Comparison of ENCODE assay signal across 28 cellular contexts in the genomic region with DNA sequence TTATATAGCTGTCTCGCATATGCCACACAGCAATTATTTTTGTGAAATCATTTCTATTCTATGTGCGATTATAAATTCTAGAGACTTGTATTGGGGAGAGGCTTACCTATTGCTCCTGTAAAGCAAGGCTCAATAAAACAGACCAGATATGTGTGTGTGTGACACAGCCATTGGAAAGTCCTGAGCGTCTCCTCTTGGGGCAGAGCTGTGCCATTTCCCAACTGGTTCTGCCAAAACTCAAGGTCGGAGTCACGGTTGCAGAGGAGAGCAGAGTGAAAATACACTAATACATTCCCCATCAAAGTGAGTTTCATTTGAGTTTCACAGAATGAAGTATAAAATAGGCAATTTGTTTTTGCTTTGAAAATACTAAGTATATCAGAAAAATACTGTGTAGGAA.
"Had no signal": no experiment of that assay in that cellular context is flagged by ENCODE, and none has a peak within 500 bp of the region (broad histone marks: within the 10 kb centered on the region; RNA-seq: fewer than 3 reads in every experiment).

No MANE protein-coding gene starts in this region.

- H3K36me3 ChIP-seq: esophagus squamous epithelium, gastrocnemius medialis, heart right ventricle, left lung, lower lobe of right lung had no signal

- H3K27ac Mint-ChIP-seq: mesothelial cell of epicardium; naive B cell; naive thymus-derived CD8-positive, alpha-beta T cell had no signal

- DNase-seq: dermis blood vessel endothelial cell; dorsolateral prefrontal cortex; effector CD4-positive, alpha-beta T cell; effector memory CD4-positive, alpha-beta T cell; erythroblast; esophagus squamous epithelium; foreskin fibroblast; foreskin melanocyte; gastrocnemius medialis; glutamatergic neuron; head of caudate nucleus; heart right ventricle; hippocampal formation; left cardiac atrium; left lung; left ventricle myocardium superior; lower lobe of right lung; mesenchymal stem cell; mucosa of descending colon; naive B cell; naive thymus-derived CD8-positive, alpha-beta T cell had no signal

- H3K27ac ChIP-seq: coronary artery, dorsolateral prefrontal cortex, epithelial cell of prostate, esophagus squamous epithelium, gastrocnemius medialis, heart right ventricle, left lung, lower lobe of right lung had no signal

- H3K9me3 ChIP-seq: esophagus squamous epithelium, gastrocnemius medialis, heart right ventricle, left lung, lower lobe of right lung, mucosa of descending colon had no signal

- H3K36me3 Mint-ChIP-seq: mesothelial cell of epicardium; naive B cell; naive thymus-derived CD8-positive, alpha-beta T cell had no signal

- H3K4me3 Mint-ChIP-seq: mesothelial cell of epicardium; naive B cell; naive thymus-derived CD8-positive, alpha-beta T cell had no signal

- FAIRE-seq: endometrium, islet of Langerhans, keratinocyte had no signal

- H3K4me3 ChIP-seq: coronary artery, dorsolateral prefrontal cortex, esophagus squamous epithelium, gastrocnemius medialis, heart right ventricle, left lung, lower lobe of right lung, mucosa of descending colon had no signal

- H3K27me3 Mint-ChIP-seq: naive B cell; naive thymus-derived CD8-positive, alpha-beta T cell had no signal

- H3K4me1 Mint-ChIP-seq: naive B cell; naive thymus-derived CD8-positive, alpha-beta T cell had no signal

- H3K4me1 ChIP-seq: esophagus squamous epithelium, gastrocnemius medialis, heart right ventricle, left lung, lower lobe of right lung had no signal

- H3K27me3 ChIP-seq: dorsolateral prefrontal cortex, esophagus squamous epithelium, gastrocnemius medialis, heart right ventricle, left lung had no signal

- ATAC-seq: esophagus mucosa; gastrocnemius medialis; heart right ventricle; left cardiac atrium; left lung; left ventricle myocardium superior; lower lobe of right lung; mucosa of descending colon; naive thymus-derived CD8-positive, alpha-beta T cell had no signal

- H3K9me3 Mint-ChIP-seq: mesothelial cell of epicardium had no signal
